ENCODE assay signal across 1 cellular context in the genomic region with DNA sequence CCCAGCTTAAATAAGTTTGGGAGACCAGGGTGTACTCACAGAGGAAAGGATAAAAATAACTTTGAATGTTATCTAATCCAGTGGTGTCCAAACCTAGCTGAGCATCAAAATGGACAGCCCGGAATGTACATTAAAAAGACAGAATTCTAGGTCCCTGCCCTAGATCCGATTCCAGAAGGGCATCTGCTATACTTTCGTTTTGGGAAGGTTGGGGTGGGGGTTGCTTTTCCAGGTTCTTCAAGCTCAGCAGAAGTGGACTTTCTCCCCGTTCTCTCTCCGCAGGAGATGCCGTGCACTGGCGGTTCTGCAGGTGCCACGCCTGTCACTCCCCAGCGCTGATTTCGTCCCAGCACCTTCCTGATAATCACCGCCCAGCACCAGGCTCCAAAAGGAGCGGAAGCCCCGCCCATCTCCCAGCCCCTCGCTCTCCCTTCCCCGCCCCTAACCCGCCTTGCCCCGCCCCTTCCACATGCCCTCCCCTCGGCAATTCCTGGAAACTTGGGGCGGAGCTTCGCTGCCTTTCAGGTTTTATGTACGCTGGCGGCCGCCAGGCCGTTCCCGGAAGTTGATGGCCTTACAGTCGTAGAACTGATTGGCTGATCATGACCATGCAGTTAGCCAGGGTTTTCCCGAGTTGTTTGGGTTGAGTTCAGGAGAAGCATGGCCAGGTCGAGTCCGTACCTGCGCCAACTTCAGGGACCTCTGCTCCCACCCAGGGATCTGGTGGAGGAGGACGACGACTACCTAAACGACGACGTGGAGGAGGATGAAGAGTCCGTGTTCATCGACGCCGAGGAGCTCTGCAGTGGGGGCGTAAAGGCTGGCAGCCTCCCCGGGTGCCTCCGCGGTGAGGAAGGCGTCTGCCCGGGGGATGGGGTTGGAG.
A peak's percentile ranks its signal among the peaks of the same experiment; 100 is the strongest.
TF ChIP-seq lines count a peak whose summit lies in the region.

A gene (plus strand): TSS at position 550 of the 883 bp plus-strand sequence. CDS start 111 bp downstream, at position 661.

TF ChIP-seq in HepG2, 621 proteins besides CTCF, POLR2A, EP300 and RAD21 (continued from another document and continues in another):
- no peak for TF ChIP-seq ZMYM2 (CRISPR knock-in tag; IDR thresholded peaks at IDR 0.05)
- TF ChIP-seq ZZZ3 (CRISPR knock-in tag; IDR thresholded peaks at IDR 0.05; ENCODE audit: borderline replicate concordance): peak; percentile 67; the same call in 1 of the 2 replicates
- TF ChIP-seq NR1H2 (CRISPR knock-in tag; IDR thresholded peaks at IDR 0.05; ENCODE audit: borderline replicate concordance, low read depth): no peak
- TF ChIP-seq, protein P1, sequence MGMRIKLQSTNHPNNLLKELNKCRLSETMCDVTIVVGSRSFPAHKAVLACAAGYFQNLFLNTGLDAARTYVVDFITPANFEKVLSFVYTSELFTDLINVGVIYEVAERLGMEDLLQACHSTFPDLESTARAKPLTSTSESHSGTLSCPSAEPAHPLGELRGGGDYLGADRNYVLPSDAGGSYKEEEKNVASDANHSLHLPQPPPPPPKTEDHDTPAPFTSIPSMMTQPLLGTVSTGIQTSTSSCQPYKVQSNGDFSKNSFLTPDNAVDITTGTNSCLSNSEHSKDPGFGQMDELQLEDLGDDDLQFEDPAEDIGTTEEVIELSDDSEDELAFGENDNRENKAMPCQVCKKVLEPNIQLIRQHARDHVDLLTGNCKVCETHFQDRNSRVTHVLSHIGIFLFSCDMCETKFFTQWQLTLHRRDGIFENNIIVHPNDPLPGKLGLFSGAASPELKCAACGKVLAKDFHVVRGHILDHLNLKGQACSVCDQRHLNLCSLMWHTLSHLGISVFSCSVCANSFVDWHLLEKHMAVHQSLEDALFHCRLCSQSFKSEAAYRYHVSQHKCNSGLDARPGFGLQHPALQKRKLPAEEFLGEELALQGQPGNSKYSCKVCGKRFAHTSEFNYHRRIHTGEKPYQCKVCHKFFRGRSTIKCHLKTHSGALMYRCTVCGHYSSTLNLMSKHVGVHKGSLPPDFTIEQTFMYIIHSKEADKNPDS (CRISPR knock-in tag; IDR thresholded peaks at IDR 0.05): no peak
- no peak for TF ChIP-seq DNMT3B (CRISPR knock-in tag; conservative IDR thresholded peaks at IDR 0.05)
- TF ChIP-seq ZNF317 (CRISPR knock-in tag; IDR thresholded peaks at IDR 0.05): 0 out of 2 replicates have a peak, but pooled peaks have one; percentile 20
- TF ChIP-seq, protein P2, sequence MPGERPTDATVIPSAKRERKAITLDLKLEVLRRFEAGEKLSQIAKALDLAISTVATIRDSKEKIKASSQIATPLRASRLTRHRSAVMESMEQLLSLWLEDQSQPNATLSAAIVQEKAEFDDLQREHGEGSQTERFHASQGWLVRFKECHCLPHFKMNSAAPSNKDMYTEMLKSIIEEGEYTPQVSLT (CRISPR knock-in tag; IDR thresholded peaks at IDR 0.05; ENCODE audit: borderline replicate concordance, low read depth): no peak
- TF ChIP-seq, protein P3, sequence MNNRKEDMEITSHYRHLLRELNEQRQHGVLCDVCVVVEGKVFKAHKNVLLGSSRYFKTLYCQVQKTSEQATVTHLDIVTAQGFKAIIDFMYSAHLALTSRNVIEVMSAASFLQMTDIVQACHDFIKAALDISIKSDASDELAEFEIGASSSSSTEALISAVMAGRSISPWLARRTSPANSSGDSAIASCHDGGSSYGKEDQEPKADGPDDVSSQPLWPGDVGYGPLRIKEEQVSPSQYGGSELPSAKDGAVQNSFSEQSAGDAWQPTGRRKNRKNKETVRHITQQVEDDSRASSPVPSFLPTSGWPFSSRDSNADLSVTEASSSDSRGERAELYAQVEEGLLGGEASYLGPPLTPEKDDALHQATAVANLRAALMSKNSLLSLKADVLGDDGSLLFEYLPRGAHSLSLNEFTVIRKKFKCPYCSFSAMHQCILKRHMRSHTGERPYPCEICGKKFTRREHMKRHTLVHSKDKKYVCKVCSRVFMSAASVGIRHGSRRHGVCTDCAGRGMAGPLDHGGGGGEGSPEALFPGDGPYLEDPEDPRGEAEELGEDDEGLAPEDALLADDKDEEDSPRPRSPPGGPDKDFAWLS (CRISPR knock-in tag; IDR thresholded peaks at IDR 0.05; ENCODE audit: borderline replicate concordance): no peak
- TF ChIP-seq ZNF230 (CRISPR knock-in tag; IDR thresholded peaks at IDR 0.05): peak; percentile 61; the same call in 1 of the 2 replicates
- TF ChIP-seq XBP1 (CRISPR knock-in tag; IDR thresholded peaks at IDR 0.05): 0 out of 2 replicates have a peak, but pooled peaks have one; percentile 33
- TF ChIP-seq GABPA (IDR thresholded peaks at IDR 0.05; ENCODE audit: low read depth, low read length): 0 out of 2 replicates have a peak, but pooled peaks have one; percentile 9
- TF ChIP-seq GABPA (CRISPR knock-in tag; IDR thresholded peaks at IDR 0.05; ENCODE audit: low read depth): peak; percentile 81
- TF ChIP-seq ZNF441 (CRISPR knock-in tag; IDR thresholded peaks at IDR 0.05; ENCODE audit: borderline replicate concordance): no peak
- TF ChIP-seq CAMTA2 (CRISPR knock-in tag; IDR thresholded peaks at IDR 0.05; ENCODE audit: borderline replicate concordance): no peak
- no peak for TF ChIP-seq PTBP1 (IDR thresholded peaks at IDR 0.05; ENCODE audit: low read depth, low read length, poor library complexity, severe bottlenecking)
- TF ChIP-seq RFX5 (IDR thresholded peaks at IDR 0.05; ENCODE audit: low read depth, low read length): no peak
- peak; percentile 64; the same call in 1 of the 2 replicates for TF ChIP-seq NFKB2 (CRISPR knock-in tag; IDR thresholded peaks at IDR 0.05; ENCODE audit: borderline replicate concordance)
- TF ChIP-seq FOXM1 (CRISPR knock-in tag; IDR thresholded peaks at IDR 0.05): no peak
- no peak for TF ChIP-seq FIP1L1 (IDR thresholded peaks at IDR 0.05; ENCODE audit: borderline replicate concordance, insufficient read depth, low read depth, low read length)
- TF ChIP-seq, protein P4, sequence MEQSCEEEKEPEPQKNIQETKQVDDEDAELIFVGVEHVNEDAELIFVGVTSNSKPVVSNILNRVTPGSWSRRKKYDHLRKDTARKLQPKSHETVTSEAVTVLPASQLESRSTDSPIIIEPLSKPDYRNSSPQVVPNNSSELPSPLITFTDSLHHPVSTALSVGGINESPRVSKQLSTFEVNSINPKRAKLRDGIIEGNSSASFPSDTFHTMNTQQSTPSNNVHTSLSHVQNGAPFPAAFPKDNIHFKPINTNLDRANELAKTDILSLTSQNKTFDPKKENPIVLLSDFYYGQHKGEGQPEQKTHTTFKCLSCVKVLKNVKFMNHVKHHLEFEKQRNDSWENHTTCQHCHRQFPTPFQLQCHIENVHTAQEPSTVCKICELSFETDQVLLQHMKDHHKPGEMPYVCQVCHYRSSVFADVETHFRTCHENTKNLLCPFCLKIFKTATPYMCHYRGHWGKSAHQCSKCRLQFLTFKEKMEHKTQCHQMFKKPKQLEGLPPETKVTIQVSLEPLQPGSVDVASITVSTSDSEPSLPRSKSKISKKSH (CRISPR knock-in tag; IDR thresholded peaks at IDR 0.05; ENCODE audit: borderline replicate concordance): no peak
- peak; percentile 83 for TF ChIP-seq ERF (CRISPR knock-in tag; IDR thresholded peaks at IDR 0.05)
- no peak for TF ChIP-seq ZNF839 (CRISPR knock-in tag; IDR thresholded peaks at IDR 0.05; ENCODE audit: borderline replicate concordance)
- TF ChIP-seq, protein P5, sequence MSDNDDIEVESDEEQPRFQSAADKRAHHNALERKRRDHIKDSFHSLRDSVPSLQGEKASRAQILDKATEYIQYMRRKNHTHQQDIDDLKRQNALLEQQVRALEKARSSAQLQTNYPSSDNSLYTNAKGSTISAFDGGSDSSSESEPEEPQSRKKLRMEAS (IDR thresholded peaks at IDR 0.05): peak; percentile 76
- no peak for TF ChIP-seq NR2F1 (CRISPR knock-in tag; IDR thresholded peaks at IDR 0.05)
- TF ChIP-seq, protein P6, sequence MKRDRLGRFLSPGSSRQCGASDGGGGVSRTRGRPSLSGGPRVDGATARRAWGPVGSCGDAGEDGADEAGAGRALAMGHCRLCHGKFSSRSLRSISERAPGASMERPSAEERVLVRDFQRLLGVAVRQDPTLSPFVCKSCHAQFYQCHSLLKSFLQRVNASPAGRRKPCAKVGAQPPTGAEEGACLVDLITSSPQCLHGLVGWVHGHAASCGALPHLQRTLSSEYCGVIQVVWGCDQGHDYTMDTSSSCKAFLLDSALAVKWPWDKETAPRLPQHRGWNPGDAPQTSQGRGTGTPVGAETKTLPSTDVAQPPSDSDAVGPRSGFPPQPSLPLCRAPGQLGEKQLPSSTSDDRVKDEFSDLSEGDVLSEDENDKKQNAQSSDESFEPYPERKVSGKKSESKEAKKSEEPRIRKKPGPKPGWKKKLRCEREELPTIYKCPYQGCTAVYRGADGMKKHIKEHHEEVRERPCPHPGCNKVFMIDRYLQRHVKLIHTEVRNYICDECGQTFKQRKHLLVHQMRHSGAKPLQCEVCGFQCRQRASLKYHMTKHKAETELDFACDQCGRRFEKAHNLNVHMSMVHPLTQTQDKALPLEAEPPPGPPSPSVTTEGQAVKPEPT (CRISPR knock-in tag; IDR thresholded peaks at IDR 0.05; ENCODE audit: low read depth): no peak
- TF ChIP-seq, protein P7, sequence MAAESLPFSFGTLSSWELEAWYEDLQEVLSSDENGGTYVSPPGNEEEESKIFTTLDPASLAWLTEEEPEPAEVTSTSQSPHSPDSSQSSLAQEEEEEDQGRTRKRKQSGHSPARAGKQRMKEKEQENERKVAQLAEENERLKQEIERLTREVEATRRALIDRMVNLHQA (CRISPR knock-in tag; IDR thresholded peaks at IDR 0.05): no peak
- no peak for TF ChIP-seq ZNF496 (CRISPR knock-in tag; IDR thresholded peaks at IDR 0.05; ENCODE audit: insufficient replicate concordance)
- TF ChIP-seq, protein P8, sequence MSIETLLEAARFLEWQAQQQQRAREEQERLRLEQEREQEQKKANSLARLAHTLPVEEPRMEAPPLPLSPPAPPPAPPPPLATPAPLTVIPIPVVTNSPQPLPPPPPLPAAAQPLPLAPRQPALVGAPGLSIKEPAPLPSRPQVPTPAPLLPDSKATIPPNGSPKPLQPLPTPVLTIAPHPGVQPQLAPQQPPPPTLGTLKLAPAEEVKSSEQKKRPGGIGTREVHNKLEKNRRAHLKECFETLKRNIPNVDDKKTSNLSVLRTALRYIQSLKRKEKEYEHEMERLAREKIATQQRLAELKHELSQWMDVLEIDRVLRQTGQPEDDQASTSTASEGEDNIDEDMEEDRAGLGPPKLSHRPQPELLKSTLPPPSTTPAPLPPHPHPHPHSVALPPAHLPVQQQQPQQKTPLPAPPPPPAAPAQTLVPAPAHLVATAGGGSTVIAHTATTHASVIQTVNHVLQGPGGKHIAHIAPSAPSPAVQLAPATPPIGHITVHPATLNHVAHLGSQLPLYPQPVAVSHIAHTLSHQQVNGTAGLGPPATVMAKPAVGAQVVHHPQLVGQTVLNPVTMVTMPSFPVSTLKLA (IDR thresholded peaks at IDR 0.05): peak; percentile 46
- TF ChIP-seq, protein P9, sequence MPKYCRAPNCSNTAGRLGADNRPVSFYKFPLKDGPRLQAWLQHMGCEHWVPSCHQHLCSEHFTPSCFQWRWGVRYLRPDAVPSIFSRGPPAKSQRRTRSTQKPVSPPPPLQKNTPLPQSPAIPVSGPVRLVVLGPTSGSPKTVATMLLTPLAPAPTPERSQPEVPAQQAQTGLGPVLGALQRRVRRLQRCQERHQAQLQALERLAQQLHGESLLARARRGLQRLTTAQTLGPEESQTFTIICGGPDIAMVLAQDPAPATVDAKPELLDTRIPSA (CRISPR knock-in tag; IDR thresholded peaks at IDR 0.05; ENCODE audit: borderline replicate concordance): no peak
- TF ChIP-seq, protein P10, sequence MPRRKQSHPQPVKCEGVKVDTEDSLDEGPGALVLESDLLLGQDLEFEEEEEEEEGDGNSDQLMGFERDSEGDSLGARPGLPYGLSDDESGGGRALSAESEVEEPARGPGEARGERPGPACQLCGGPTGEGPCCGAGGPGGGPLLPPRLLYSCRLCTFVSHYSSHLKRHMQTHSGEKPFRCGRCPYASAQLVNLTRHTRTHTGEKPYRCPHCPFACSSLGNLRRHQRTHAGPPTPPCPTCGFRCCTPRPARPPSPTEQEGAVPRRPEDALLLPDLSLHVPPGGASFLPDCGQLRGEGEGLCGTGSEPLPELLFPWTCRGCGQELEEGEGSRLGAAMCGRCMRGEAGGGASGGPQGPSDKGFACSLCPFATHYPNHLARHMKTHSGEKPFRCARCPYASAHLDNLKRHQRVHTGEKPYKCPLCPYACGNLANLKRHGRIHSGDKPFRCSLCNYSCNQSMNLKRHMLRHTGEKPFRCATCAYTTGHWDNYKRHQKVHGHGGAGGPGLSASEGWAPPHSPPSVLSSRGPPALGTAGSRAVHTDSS (CRISPR knock-in tag; conservative IDR thresholded peaks at IDR 0.05): no peak
- TF ChIP-seq ETV5 (CRISPR knock-in tag; IDR thresholded peaks at IDR 0.05; ENCODE audit: borderline replicate concordance): no peak
- TF ChIP-seq, protein P11, sequence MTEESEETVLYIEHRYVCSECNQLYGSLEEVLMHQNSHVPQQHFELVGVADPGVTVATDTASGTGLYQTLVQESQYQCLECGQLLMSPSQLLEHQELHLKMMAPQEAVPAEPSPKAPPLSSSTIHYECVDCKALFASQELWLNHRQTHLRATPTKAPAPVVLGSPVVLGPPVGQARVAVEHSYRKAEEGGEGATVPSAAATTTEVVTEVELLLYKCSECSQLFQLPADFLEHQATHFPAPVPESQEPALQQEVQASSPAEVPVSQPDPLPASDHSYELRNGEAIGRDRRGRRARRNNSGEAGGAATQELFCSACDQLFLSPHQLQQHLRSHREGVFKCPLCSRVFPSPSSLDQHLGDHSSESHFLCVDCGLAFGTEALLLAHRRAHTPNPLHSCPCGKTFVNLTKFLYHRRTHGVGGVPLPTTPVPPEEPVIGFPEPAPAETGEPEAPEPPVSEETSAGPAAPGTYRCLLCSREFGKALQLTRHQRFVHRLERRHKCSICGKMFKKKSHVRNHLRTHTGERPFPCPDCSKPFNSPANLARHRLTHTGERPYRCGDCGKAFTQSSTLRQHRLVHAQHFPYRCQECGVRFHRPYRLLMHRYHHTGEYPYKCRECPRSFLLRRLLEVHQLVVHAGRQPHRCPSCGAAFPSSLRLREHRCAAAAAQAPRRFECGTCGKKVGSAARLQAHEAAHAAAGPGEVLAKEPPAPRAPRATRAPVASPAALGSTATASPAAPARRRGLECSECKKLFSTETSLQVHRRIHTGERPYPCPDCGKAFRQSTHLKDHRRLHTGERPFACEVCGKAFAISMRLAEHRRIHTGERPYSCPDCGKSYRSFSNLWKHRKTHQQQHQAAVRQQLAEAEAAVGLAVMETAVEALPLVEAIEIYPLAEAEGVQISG (CRISPR knock-in tag; IDR thresholded peaks at IDR 0.05): peak; percentile 69
- TF ChIP-seq, protein P12, sequence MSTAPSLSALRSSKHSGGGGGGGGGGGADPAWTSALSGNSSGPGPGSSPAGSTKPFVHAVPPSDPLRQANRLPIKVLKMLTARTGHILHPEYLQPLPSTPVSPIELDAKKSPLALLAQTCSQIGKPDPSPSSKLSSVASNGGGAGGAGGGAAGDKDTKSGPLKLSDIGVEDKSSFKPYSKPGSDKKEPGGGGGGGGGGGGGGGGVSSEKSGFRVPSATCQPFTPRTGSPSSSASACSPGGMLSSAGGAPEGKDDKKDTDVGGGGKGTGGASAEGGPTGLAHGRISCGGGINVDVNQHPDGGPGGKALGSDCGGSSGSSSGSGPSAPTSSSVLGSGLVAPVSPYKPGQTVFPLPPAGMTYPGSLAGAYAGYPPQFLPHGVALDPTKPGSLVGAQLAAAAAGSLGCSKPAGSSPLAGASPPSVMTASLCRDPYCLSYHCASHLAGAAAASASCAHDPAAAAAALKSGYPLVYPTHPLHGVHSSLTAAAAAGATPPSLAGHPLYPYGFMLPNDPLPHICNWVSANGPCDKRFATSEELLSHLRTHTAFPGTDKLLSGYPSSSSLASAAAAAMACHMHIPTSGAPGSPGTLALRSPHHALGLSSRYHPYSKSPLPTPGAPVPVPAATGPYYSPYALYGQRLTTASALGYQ (CRISPR knock-in tag; IDR thresholded peaks at IDR 0.05): 0 out of 2 replicates have a peak, but pooled peaks have one; percentile 28
- TF ChIP-seq ZFAT (CRISPR knock-in tag; conservative IDR thresholded peaks at IDR 0.05): no peak
